In genomic region chr1:165497444-165498013, GRCh38 we compare ENCODE assay signal across 36 cellular contexts. TPM values are rescaled to one million over a fixed set of nuclear protein-coding genes. Genes with fewer than 3 reads are reported as not detected.
"Had no signal": no experiment of that assay in that cellular context is flagged by ENCODE, and none has a peak within 500 bp of the region (broad histone marks: within the 10 kb centered on the region; RNA-seq: fewer than 3 reads in every experiment).

No MANE protein-coding gene starts in this region.

- FAIRE-seq: colon had no signal

- DNase-seq: activated B cell treated with CpG ODN at 0.5 μM for 24 hours; activated CD4-positive, alpha-beta T cell treated with anti-CD3 and anti-CD28 coated beads for 48 hours; activated CD4-positive, alpha-beta T cell treated with anti-CD3 and anti-CD28 coated beads, Interleukin-2, amount 50 U/mL, for 1 hour; activated CD4-positive, alpha-beta T cell treated with anti-CD3 and anti-CD28 coated beads, Interleukin-2, amount 50 U/mL, for 48 hours; activated CD8-positive, alpha-beta memory T cell treated with anti-CD3 and anti-CD28 coated beads for 24 hours; activated CD8-positive, alpha-beta T cell treated with anti-CD3 and anti-CD28 coated beads for 36 hours; activated effector memory CD4-positive, alpha-beta T cell treated with Interleukin-2 at 50 U/mL for 16 hours; activated gamma-delta T cell treated with Interleukin-2 at 50 U/mL for 16 hours; activated naive CD4-positive, alpha-beta T cell treated with anti-CD3 and anti-CD28 coated beads, Interleukin-2, amount 50 U/mL, for 16 hours; activated naive CD4-positive, alpha-beta T cell treated with Interleukin-2 at 50 U/mL for 16 hours; activated T-cell treated with anti-CD3 and anti-CD28 coated beads, Interleukin-2, amount 50 U/mL, for 4 hours; amniotic stem cell; anterior cingulate cortex; body of pancreas; caudate nucleus; cortex of kidney; dermis blood vessel endothelial cell; effector CD4-positive, alpha-beta T cell; effector memory CD8-positive, alpha-beta T cell; erythroblast; esophagus squamous epithelium; foreskin melanocyte; T-helper 1 cell; T-helper 17 cell; T1000; WERI-Rb-1 had no signal

- ATAC-seq: activated CD4-positive, CD25-positive, alpha-beta regulatory T cell treated with anti-CD3 and anti-CD28 coated beads, Interleukin-2, amount 50 U/mL, for 24 hours; activated CD8-positive, alpha-beta T cell treated with anti-CD3 and anti-CD28 coated beads for 36 hours; activated T-cell treated with anti-CD3 and anti-CD28 coated beads, Interleukin-2, amount 50 U/mL, for 4 hours; activated T-helper 17 cell treated with anti-CD3 and anti-CD28 coated beads, Interleukin-2, amount 50 U/mL, for 72 hours; body of pancreas; effector memory CD8-positive, alpha-beta T cell; gastroesophageal sphincter; T-helper 17 cell had no signal

- H3K4me1 Mint-ChIP-seq: activated B cell treated with CpG ODN at 0.5 μM for 24 hours; activated T-helper 17 cell treated with anti-CD3 and anti-CD28 coated beads, Interleukin-2, amount 50 U/mL, for 72 hours had no signal

- H3K4me3 ChIP-seq: body of pancreas, esophagus squamous epithelium, gastroesophageal sphincter had no signal

- H3K9me3 ChIP-seq: body of pancreas, esophagus squamous epithelium, gastroesophageal sphincter had no signal

- H3K36me3 Mint-ChIP-seq: activated naive CD8-positive, alpha-beta T cell had no signal

- H3K27ac ChIP-seq: body of pancreas, esophagus squamous epithelium, gastroesophageal sphincter, WERI-Rb-1 had no signal

- H3K27ac Mint-ChIP-seq: activated B cell treated with CpG ODN at 0.5 μM for 24 hours; activated CD8-positive, alpha-beta T cell treated with anti-CD3 and anti-CD28 coated beads for 36 hours; activated naive CD8-positive, alpha-beta T cell; activated T-helper 17 cell treated with anti-CD3 and anti-CD28 coated beads, Interleukin-2, amount 50 U/mL, for 72 hours; effector memory CD8-positive, alpha-beta T cell; T-helper 17 cell; T-helper 2 cell treated with Interferon-gamma antibody and Interleukin-4, amounts not matched to agents 5 μg/mL and 100 μg/mL, for 36 hours had no signal

- H3K4me3 Mint-ChIP-seq: activated B cell treated with CpG ODN at 0.5 μM for 24 hours; activated CD8-positive, alpha-beta T cell treated with anti-CD3 and anti-CD28 coated beads for 36 hours; activated naive CD8-positive, alpha-beta T cell; activated T-cell treated with anti-CD3 and anti-CD28 coated beads, Interleukin-2, amount 50 U/mL, for 4 hours; activated T-helper 17 cell treated with anti-CD3 and anti-CD28 coated beads, Interleukin-2, amount 50 U/mL, for 72 hours; effector memory CD8-positive, alpha-beta T cell; T-helper 17 cell; T-helper 2 cell treated with Interferon-gamma antibody and Interleukin-4, amounts not matched to agents 5 μg/mL and 100 μg/mL, for 36 hours had no signal

- H3K27me3 ChIP-seq: body of pancreas, esophagus squamous epithelium, gastroesophageal sphincter had no signal

- H3K36me3 ChIP-seq: esophagus squamous epithelium, gastroesophageal sphincter, WERI-Rb-1 had no signal

- H3K9me3 Mint-ChIP-seq: activated B cell treated with CpG ODN at 0.5 μM for 24 hours; activated CD8-positive, alpha-beta T cell treated with anti-CD3 and anti-CD28 coated beads for 36 hours; activated T-cell treated with anti-CD3 and anti-CD28 coated beads, Interleukin-2, amount 50 U/mL, for 4 hours; activated T-helper 17 cell treated with anti-CD3 and anti-CD28 coated beads, Interleukin-2, amount 50 U/mL, for 72 hours; effector memory CD8-positive, alpha-beta T cell; T-helper 2 cell treated with Interferon-gamma antibody and Interleukin-4, amounts not matched to agents 5 μg/mL and 100 μg/mL, for 36 hours had no signal

- H3K4me1 ChIP-seq: body of pancreas, esophagus squamous epithelium, gastroesophageal sphincter had no signal

RNA-seq across cellular contexts. Expression of gene LRRC52, which starts 46.3 kb away (rescaled TPM):
- total RNA-seq: activated B cell treated with CpG ODN at 0.5 μM for 24 hours; activated CD8-positive, alpha-beta T cell treated with anti-CD3 and anti-CD28 coated beads for 36 hours; activated T-cell treated with anti-CD3 and anti-CD28 coated beads, Interleukin-2, amount 50 U/mL, for 4 hours; activated T-helper 17 cell treated with anti-CD3 and anti-CD28 coated beads, Interleukin-2, amount 50 U/mL, for 72 hours; body of pancreas; chondrocyte; dermis blood vessel endothelial cell; esophagus squamous epithelium; fibroblast of lung; fibroblast of villous mesenchyme; gastroesophageal sphincter; T-helper 17 cell had no signal
- polyA plus RNA-seq: adipose tissue, fibroblast of lung had no signal

RNA-seq across cellular contexts. Expression of gene RXRG, which starts 52.6 kb away (rescaled TPM):
- total RNA-seq: activated B cell treated with CpG ODN at 0.5 μM for 24 hours; activated CD8-positive, alpha-beta T cell treated with anti-CD3 and anti-CD28 coated beads for 36 hours; activated T-cell treated with anti-CD3 and anti-CD28 coated beads, Interleukin-2, amount 50 U/mL, for 4 hours; activated T-helper 17 cell treated with anti-CD3 and anti-CD28 coated beads, Interleukin-2, amount 50 U/mL, for 72 hours; chondrocyte; dermis blood vessel endothelial cell; fibroblast of villous mesenchyme; T-helper 17 cell had no signal
